In the genomic region with DNA sequence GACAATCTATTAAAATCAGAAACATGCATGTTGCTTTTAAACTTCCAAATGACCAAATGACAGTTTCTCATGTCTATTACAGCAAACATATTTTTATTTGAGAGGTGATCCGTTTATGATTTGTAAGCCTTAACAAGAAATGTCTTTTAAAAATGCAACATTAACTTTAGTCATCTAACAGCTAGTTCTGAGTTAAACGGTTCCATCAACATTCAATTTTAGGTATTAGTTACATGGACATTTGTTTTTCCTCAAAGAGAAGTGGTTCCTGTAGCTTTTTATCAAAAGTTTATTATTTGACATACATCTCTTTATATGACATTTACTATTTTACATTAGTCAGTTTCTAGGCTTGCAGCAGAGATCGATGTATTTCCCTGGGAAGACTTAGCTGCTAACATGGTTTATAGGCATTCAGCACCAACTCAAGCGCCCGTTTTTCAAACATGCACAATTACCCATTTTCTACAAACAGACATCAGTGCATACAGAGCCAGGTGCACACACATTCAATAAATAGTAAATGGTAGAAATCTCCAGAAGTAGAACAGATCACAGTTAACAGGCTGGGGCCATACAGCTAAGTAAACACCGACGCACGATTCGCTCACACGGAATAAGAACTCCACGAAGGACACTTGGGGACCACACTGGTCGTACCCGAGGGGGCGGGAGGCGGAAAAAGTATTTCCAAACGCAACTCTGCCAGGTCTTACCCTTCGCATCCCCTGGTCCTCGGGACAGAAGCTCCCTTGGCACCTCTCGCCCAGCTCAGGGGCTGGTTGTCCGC, we compare ENCODE assay signal across 9 cellular contexts. TPM values are rescaled to one million over a fixed set of nuclear protein-coding genes. Genes with fewer than 3 reads are reported as not detected.
DNase-seq lines count a peak whose midpoint lies in the region; ATAC-seq and TF ChIP-seq lines count a peak whose summit lies in the region.
"Had no signal": no experiment of that assay in that cellular context is flagged by ENCODE, and none has a peak within 500 bp of the region (broad histone marks: within the 10 kb centered on the region; RNA-seq: fewer than 3 reads in every experiment).

No MANE protein-coding gene starts in this region.

- ATAC-seq in GM21526 (IDR thresholded peaks at IDR 0.05; ENCODE audit: low FRiP score, unreplicated experiment), result no peak
- ATAC-seq in HG02973 (IDR thresholded peaks at IDR 0.05; ENCODE audit: unreplicated experiment), result no peak

- H3K9me3 ChIP-seq in MG63 (no peaks in the 10 kb centered on the region), neural progenitor cell (ENCODE audit: low read depth) (no peaks in the 10 kb centered on the region)

- H2AFZ ChIP-seq in neural progenitor cell (replicated peaks), result peak overlapping the region; percentile 100

- H3K36me3 ChIP-seq in MG63 (no peaks in the 10 kb centered on the region), neural progenitor cell (no peaks in the 10 kb centered on the region)

- H3K4me2 ChIP-seq in neural progenitor cell, result peak overlapping the region; percentile 90

- no peaks in the 10 kb centered on the region for H3K4me1 ChIP-seq in neural progenitor cell

- no peaks in the 10 kb centered on the region for H3K79me2 ChIP-seq in neural progenitor cell (ENCODE audit: low read depth)

- TF ChIP-seq CTCF in coronary artery (IDR thresholded peaks at IDR 0.05) (no peak), neural progenitor cell (IDR thresholded peaks at IDR 0.05) (no peak)

- H4K20me1 ChIP-seq in neural progenitor cell (ENCODE audit: low read depth), result peaks cover 10% of the 10 kb centered on the region

- H3K27me3 Mint-ChIP-seq in neural progenitor cell (ENCODE audit: insufficient read depth, low read depth), result peaks cover 30% of the 10 kb centered on the region

- H3F3A ChIP-seq in neural progenitor cell (ENCODE audit: low read depth), result peaks cover 9% of the 10 kb centered on the region

- H3K9ac ChIP-seq in neural progenitor cell, result no peak overlapping the region

- no peak overlapping the region for H3K27ac Mint-ChIP-seq in neural progenitor cell

- DNase-seq in NCI-H146 (lab: John Stamatoyannopoulos, UW) (peak; percentile 22), NCI-H146 treated with DMSO at 0.1 percent for 48 hours (lab: John Stamatoyannopoulos, UW; ENCODE audit: unreplicated experiment) (no peak), MG63 (no peak), coronary artery (ENCODE audit: low spot score) (no peak), neural progenitor cell (ENCODE audit: low spot score) (no peak), NCI-H1436 (lab: John Stamatoyannopoulos, UW) (no peak)

- peak overlapping the region in 1 of 2 donors; percentile 26 for H3K27ac ChIP-seq in coronary artery
- no peak overlapping the region for H3K27ac ChIP-seq in neural progenitor cell
- H3K27ac ChIP-seq: C4-2B had no signal

- H3K36me3 Mint-ChIP-seq in neural progenitor cell, result no peaks in the 10 kb centered on the region

- H3K9me3 Mint-ChIP-seq in neural progenitor cell, result no peaks in the 10 kb centered on the region

- peaks cover 15% of the 10 kb centered on the region for H3K4me1 Mint-ChIP-seq in neural progenitor cell

- H3K4me3 ChIP-seq in MG63 (peak overlapping the region; percentile 53), coronary artery (peak overlapping the region; percentile 78), neural progenitor cell (peak overlapping the region; percentile 63)

- H3K27me3 ChIP-seq in MG63 (peaks cover 38% of the 10 kb centered on the region), neural progenitor cell (peaks cover 73% of the 10 kb centered on the region)

- H3K4me3 Mint-ChIP-seq in neural progenitor cell, result peak overlapping the region; percentile 87

RNA-seq across cellular contexts. Expression of a gene that starts 0.9 kb away (rescaled TPM):
- 0.07 and 0.72 TPM in 2 replicates for total RNA-seq in MG63 (2014; rRNA removed; shearing (Covaris generic); ENCODE audit: low replicate concordance)
- total RNA-seq in neural progenitor cell (ENCODE audit: low replicate concordance), result 0.26 and 0.34 TPM in 2 replicates
